Comparison of ENCODE assay signal across 11 cellular contexts in genomic region chr1:223770621-223771315, GRCh38. TPM values are rescaled to one million over a fixed set of nuclear protein-coding genes. Genes with fewer than 3 reads are reported as not detected.
DNase-seq lines count a peak whose midpoint lies in the region; ATAC-seq and TF ChIP-seq lines count a peak whose summit lies in the region.
"Had no signal": no experiment of that assay in that cellular context is flagged by ENCODE, and none has a peak within 500 bp of the region (broad histone marks: within the 10 kb centered on the region; RNA-seq: fewer than 3 reads in every experiment).

No MANE protein-coding gene starts in this region.

- H3K9me3 ChIP-seq in HCT116 (ENCODE audit: control insufficient read depth in 1 of 2, insufficient read depth in 1 of 2, low read depth in 1 of 2, low read length in 2 of 2), result no peaks in the 10 kb centered on the region
- H3K9me3 ChIP-seq: neutrophil had no signal

- peaks cover 18 to 52% of the 10 kb centered on the region in 2 experiments for H3K36me3 ChIP-seq in HCT116 (ENCODE audit: control insufficient read depth in 1 of 2, insufficient read depth in 2 of 2, low read length in 2 of 2)

- no peak for DNase-seq in HCT116 (ENCODE audit: low read depth, low spot score)
- no peak for DNase-seq in germinal center (ENCODE audit: low spot score)
- DNase-seq in HT-29 (ENCODE audit: low spot score), result no peak
- no peak for DNase-seq in NCI-H1105 (lab: John Stamatoyannopoulos, UW)
- no peak for DNase-seq in NCI-H82 treated with DMSO at 0.1 percent for 48 hours (lab: John Stamatoyannopoulos, UW; ENCODE audit: unreplicated experiment)
- DNase-seq: cerebellar nuclear complex, SIG-M5 had no signal

- H2AFZ ChIP-seq in HCT116 (ENCODE audit: low read depth, low read length, poor library complexity, severe bottlenecking), result no peak overlapping the region

- no TSS peak for BruUV-seq in HCT116 (replicated peaks; lab: Mats Ljungman, UMichigan)

- POLR2A ChIA-PET in HCT116 (lab: Charles Lee), result interaction anchor here (0.9 to 1.2 kb wide), 2 partner anchors 63 kb away, joined by 4 to 7 read pairs; no protein-coding TSS in a partner anchor

- H3K4me1 Mint-ChIP-seq in stimulated activated memory B cell treated with anti-CD40 and anti-IgM and Interleukin-4, amounts not matched to agents 10 μg/mL and 1 μg/mL and 100 μg/mL, for 72 hours, result peaks cover 23% of the 10 kb centered on the region

- CTCF ChIA-PET in HCT116 (lab: Charles Lee), result interaction anchor here (1.3 to 2.8 kb wide), 3 partner anchors 8 to 21 kb away, joined by 3 to 9 read pairs (median 4); no protein-coding TSS in a partner anchor

- TF ChIP-seq CTCF in HCT116 (IDR thresholded peaks at IDR 0.05 in 2 of 3, conservative IDR thresholded peaks at IDR 0.05 in 1 of 3; ENCODE audit: borderline replicate concordance in 1 of 3, insufficient read depth in 1 of 3, low read depth in 2 of 3, low read length in 2 of 3), result no peak

- RAD21 ChIA-PET in HCT116 (lab: Charles Lee; ENCODE audit: low non-redundant PET in 1 of 2, low total read pairs in 2 of 2, uncharacterized antibody in 2 of 2, unreplicated experiment in 2 of 2), result no interaction called here

- no peaks in the 10 kb centered on the region for H3K27me3 ChIP-seq in HCT116 (ENCODE audit: insufficient read depth, low read length)
- H3K27me3 ChIP-seq in layer of hippocampus (ENCODE audit: control insufficient read depth, insufficient read depth, low read length), result no peaks in the 10 kb centered on the region
- H3K27me3 ChIP-seq: neutrophil had no signal

- H3K27ac ChIP-seq in HCT116 (ENCODE audit: low read depth, low read length) (peak overlapping the region; percentile 71), adipose tissue (ENCODE audit: low read depth, low read length) (peak overlapping the region; percentile 11), layer of hippocampus (ENCODE audit: low read depth, low read length) (peak overlapping the region; percentile 16)
- H3K27ac ChIP-seq: neutrophil had no signal

- peak overlapping the region; percentile 72 for H3K27ac Mint-ChIP-seq in stimulated activated memory B cell treated with anti-CD40 and anti-IgM and Interleukin-4, amounts not matched to agents 10 μg/mL and 1 μg/mL and 100 μg/mL, for 72 hours

- TF ChIP-seq POLR2A in HCT116 (IDR thresholded peaks at IDR 0.05; ENCODE audit: borderline replicate concordance, extremely low read depth, insufficient read depth, insufficient read length), result no peak

- H3K9ac ChIP-seq in HCT116 (ENCODE audit: low read length), result peak overlapping the region; percentile 56

- intact Hi-C loops in HCT116 (cut with micrococcal nuclease), result no loop called here

- ATAC-seq in HCT116, result no peak
- no peak for ATAC-seq in stimulated activated memory B cell treated with anti-CD40 and anti-IgM and Interleukin-4, amounts not matched to agents 10 μg/mL and 1 μg/mL and 100 μg/mL, for 72 hours

- peaks cover 52% of the 10 kb centered on the region for H3K36me3 Mint-ChIP-seq in stimulated activated memory B cell treated with anti-CD40 and anti-IgM and Interleukin-4, amounts not matched to agents 10 μg/mL and 1 μg/mL and 100 μg/mL, for 72 hours

- peak overlapping the region; percentile 79 for H3K4me2 ChIP-seq in HCT116 (ENCODE audit: low read length)

- H3K9me3 Mint-ChIP-seq in stimulated activated memory B cell treated with anti-CD40 and anti-IgM and Interleukin-4, amounts not matched to agents 10 μg/mL and 1 μg/mL and 100 μg/mL, for 72 hours, result no peaks in the 10 kb centered on the region

- H4K20me1 ChIP-seq in HCT116 (ENCODE audit: insufficient read depth), result no peaks in the 10 kb centered on the region

- H3K4me1 ChIP-seq in HCT116 (ENCODE audit: control insufficient read depth in 1 of 2, insufficient read depth in 2 of 2, low read length in 2 of 2), result peaks cover 24 to 60% of the 10 kb centered on the region in 2 experiments

- H3K27me3 Mint-ChIP-seq in stimulated activated memory B cell treated with anti-CD40 and anti-IgM and Interleukin-4, amounts not matched to agents 10 μg/mL and 1 μg/mL and 100 μg/mL, for 72 hours, result no peaks in the 10 kb centered on the region

- H3K4me3 ChIP-seq in HCT116 (replicated peaks in 1 of 2; ENCODE audit: low read depth in 1 of 2, low read length in 2 of 2), result peak overlapping the region in 1 of 2 experiments; percentile 34; a peak in 1 of 4 replicates

- no peak overlapping the region for H3K4me3 Mint-ChIP-seq in stimulated activated memory B cell treated with anti-CD40 and anti-IgM and Interleukin-4, amounts not matched to agents 10 μg/mL and 1 μg/mL and 100 μg/mL, for 72 hours

- TF ChIP-seq RAD21 in HCT116 (IDR thresholded peaks at IDR 0.05; ENCODE audit: low read depth), result no peak

- H3K9me2 ChIP-seq in HCT116 (ENCODE audit: insufficient read depth), result no peaks in the 10 kb centered on the region

- 93 to 98% (median 94%) methylated on average over 9 of the region's 9 CpGs for WGBS in adipose tissue, 3 donors

- H3K79me2 ChIP-seq in HCT116 (ENCODE audit: insufficient read depth, low read length), result peaks cover 4% of the 10 kb centered on the region; the same call in 1 of the 2 replicates

TF ChIP-seq in HCT116, 20 proteins besides CTCF, POLR2A, EP300 and RAD21 (continues in another document):
- no peak for TF ChIP-seq CEBPB (IDR thresholded peaks at IDR 0.05; ENCODE audit: low read depth)
- no peak for TF ChIP-seq JUND (IDR thresholded peaks at IDR 0.05)
- TF ChIP-seq SP1 (IDR thresholded peaks at IDR 0.05; ENCODE audit: low read depth), result no peak
- no peak for TF ChIP-seq EZH2 (IDR thresholded peaks at IDR 0.05)
- TF ChIP-seq YY1 (IDR thresholded peaks at IDR 0.05; ENCODE audit: extremely low read depth, insufficient replicate concordance, low read depth, low read length), result no peak
- TF ChIP-seq CBX3 (IDR thresholded peaks at IDR 0.05; ENCODE audit: low read depth), result no peak
- no peak for TF ChIP-seq ZBTB33 (IDR thresholded peaks at IDR 0.05; ENCODE audit: extremely low read depth, insufficient replicate concordance, low read length)
- TF ChIP-seq FOSL1 (IDR thresholded peaks at IDR 0.05; ENCODE audit: low read depth), result no peak
- TF ChIP-seq REST (IDR thresholded peaks at IDR 0.05; ENCODE audit: low read depth), result no peak
- no peak for TF ChIP-seq ELF1 (IDR thresholded peaks at IDR 0.05; ENCODE audit: borderline replicate concordance, low read depth)
- no peak for TF ChIP-seq SRF (IDR thresholded peaks at IDR 0.05; ENCODE audit: low read depth)
- no peak for TF ChIP-seq ZNF274 (IDR thresholded peaks at IDR 0.05; ENCODE audit: low read depth, low read length)
- no peak for TF ChIP-seq EGR1 (IDR thresholded peaks at IDR 0.05; ENCODE audit: low read depth)
- TF ChIP-seq MAX (IDR thresholded peaks at IDR 0.05), result no peak
- TF ChIP-seq TCF7L2 (IDR thresholded peaks at IDR 0.05; ENCODE audit: borderline replicate concordance, extremely low read depth, insufficient read depth, insufficient read length), result no peak
- TF ChIP-seq POLR2AphosphoS5 (IDR thresholded peaks at IDR 0.05; ENCODE audit: low read depth, low read length), result no peak
- TF ChIP-seq ZFX (IDR thresholded peaks at IDR 0.05), result no peak
- no peak for TF ChIP-seq EZH2phosphoT487 (IDR thresholded peaks at IDR 0.05; ENCODE audit: borderline replicate concordance)

RNA-seq across cellular contexts. Expression of gene CAPN2, which starts 58.4 kb away (rescaled TPM):
- 173 TPM for total RNA-seq in HCT116 (2021; ENCODE audit: unreplicated experiment)
- 180 and 187 TPM in 2 replicates for polyA plus RNA-seq in HCT116 (2012)
- 100 to 1,000 TPM in 2 of 3 donors, 10 to 100 TPM in 1; 36.2 to 179 (median 115) TPM for polyA plus RNA-seq in adipose tissue
- 101 and 121 TPM in 2 replicates for total RNA-seq in HT-29 (2014; rRNA removed; shearing (Covaris generic))

Comparison
In these comparisons a context has a peak if more than half of its experiments do, and no peak if none do; other contexts are left out.
1. H3K27ac ChIP-seq: peak in every context shown above with its lines; median percentile 71 in HCT116; 16 in layer of hippocampus; 11 in adipose tissue.